21 cellular contexts compared by ENCODE assay signal in the genomic region with DNA sequence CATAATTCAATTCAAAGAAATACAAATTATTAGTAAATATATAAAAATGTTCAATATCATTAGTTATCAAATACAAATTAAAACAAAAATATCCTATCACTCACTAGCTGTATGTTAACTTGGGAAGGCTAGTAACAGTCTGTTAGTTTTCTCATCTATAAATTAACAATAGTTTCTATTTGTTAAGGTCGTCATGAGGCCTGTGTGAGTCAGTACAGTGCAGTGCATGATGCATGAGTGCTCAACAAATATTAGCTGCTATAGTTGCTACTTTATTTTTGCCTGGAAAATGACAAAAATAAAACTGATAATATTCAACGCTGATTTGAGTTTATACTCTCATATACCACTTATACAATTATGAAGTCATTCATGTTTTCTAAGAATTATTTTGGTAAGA.
DNase-seq lines count a peak whose midpoint lies in the region; FAIRE-seq and TF ChIP-seq lines count a peak whose summit lies in the region.
"Had no signal": no experiment of that assay in that cellular context is flagged by ENCODE, and none has a peak within 500 bp of the region (broad histone marks: within the 10 kb centered on the region; RNA-seq: fewer than 3 reads in every experiment).

No MANE protein-coding gene starts in this region.

- no peaks in the 10 kb centered on the region for H3K79me2 ChIP-seq in mesendoderm (ENCODE audit: control insufficient read depth, insufficient read depth, low read length)

- no CpG with 5 or more reads among the region's 2 CpGs for WGBS in mesendoderm (ENCODE audit: extremely low coverage, insufficient coverage, low lambda C conversion rate)

- H2BK5ac ChIP-seq in mesendoderm (ENCODE audit: low read length), result no peak overlapping the region

- no peaks in the 10 kb centered on the region for H3K79me1 ChIP-seq in mesendoderm (ENCODE audit: low read length)

- H2AK5ac ChIP-seq in mesendoderm (ENCODE audit: low read length), result no peak overlapping the region

- H4K5ac ChIP-seq in mesendoderm (ENCODE audit: low read length), result no peak overlapping the region

- H3K23ac ChIP-seq in mesendoderm (ENCODE audit: low read length), result no peak overlapping the region

- FAIRE-seq in RCC 7860 (lab: Jason Lieb, UNC), result peak; percentile 10
- FAIRE-seq: D721Med, GM12892 had no signal

- H4K8ac ChIP-seq in mesendoderm (ENCODE audit: low read depth, low read length), result no peak overlapping the region

- H3K27ac ChIP-seq in mesendoderm (ENCODE audit: low read depth, low read length), result no peak overlapping the region
- H3K27ac ChIP-seq: BLaER1 treated with 17β-estradiol and CSF1 and Interleukin-3, amounts not matched to agents 10 nM and 100 nM; left lung; SK-N-MC; spleen had no signal

- no peak overlapping the region for H3K18ac ChIP-seq in mesendoderm (ENCODE audit: low read length)

- H2BK15ac ChIP-seq in mesendoderm (replicated peaks; ENCODE audit: low read depth), result no peak overlapping the region

- H3K27me3 ChIP-seq in mesendoderm (ENCODE audit: insufficient read depth, low read length, poor library complexity), result no peaks in the 10 kb centered on the region
- H3K27me3 ChIP-seq: BLaER1 treated with 17β-estradiol and CSF1 and Interleukin-3, amounts not matched to agents 10 nM and 100 nM; left lung; spleen had no signal

- DNase-seq in NCI-H82 (lab: John Stamatoyannopoulos, UW) (peak; percentile 16), NCI-H82 treated with DMSO at 0.1 percent for 48 hours (lab: John Stamatoyannopoulos, UW; ENCODE audit: unreplicated experiment) (no peak), RCC 7860 (ENCODE audit: low spot score) (peak; percentile 15), epithelial cell of esophagus (ENCODE audit: low read depth) (peak; percentile 53), renal cortical epithelial cell (ENCODE audit: low read depth) (peak; percentile 63), mesendoderm (no peak), SK-N-DZ (ENCODE audit: low spot score) (no peak)
- no peak for DNase-seq in effector CD4-positive, alpha-beta T cell
- DNase-seq: activated CD4-positive, CD25-positive, alpha-beta regulatory T cell treated with anti-CD3 and anti-CD28 coated beads, Interleukin-2, amount 50 U/mL, for 72 hours; activated naive CD8-positive, alpha-beta T cell treated with anti-CD3 and anti-CD28 coated beads, Interleukin-2, amount 10 ng/mL, durations not matched to agents 7 days and 5 days; GF-D8; HFFc6; left lung; mucosa of descending colon; NCI-H1694; spleen; T1000 had no signal

- TF ChIP-seq CTCF in epithelial cell of esophagus (IDR thresholded peaks at IDR 0.05; ENCODE audit: insufficient read depth, low read depth, low read length, missing control alignments), result no peak

- H3K4me3 ChIP-seq in epithelial cell of esophagus (ENCODE audit: low read length), result no peak overlapping the region
- H3K4me3 ChIP-seq in mesendoderm (ENCODE audit: low read length), result no peak overlapping the region
- H3K4me3 ChIP-seq: BLaER1 treated with 17β-estradiol and CSF1 and Interleukin-3, amounts not matched to agents 10 nM and 100 nM; left lung; mucosa of descending colon; SK-N-MC; spleen had no signal

- no peak overlapping the region for H3K56ac ChIP-seq in mesendoderm (ENCODE audit: low read length)

- H3K4me1 ChIP-seq in mesendoderm (ENCODE audit: control insufficient read depth, low read depth, low read length), result no peaks in the 10 kb centered on the region
- H3K4me1 ChIP-seq: BLaER1 treated with 17β-estradiol and CSF1 and Interleukin-3, amounts not matched to agents 10 nM and 100 nM; left lung had no signal

- H3K4me2 ChIP-seq in mesendoderm (ENCODE audit: low read length), result no peak overlapping the region
- H3K4me2 ChIP-seq: BLaER1 treated with 17β-estradiol and CSF1 and Interleukin-3, amounts not matched to agents 10 nM and 100 nM had no signal

- H2BK120ac ChIP-seq in mesendoderm (ENCODE audit: low read depth, low read length), result no peak overlapping the region

- no peak overlapping the region for H3K4ac ChIP-seq in mesendoderm (ENCODE audit: low read depth, low read length)

- no peaks in the 10 kb centered on the region for H3K36me3 ChIP-seq in mesendoderm (ENCODE audit: control insufficient read depth, insufficient read depth, low read length)
- H3K36me3 ChIP-seq: BLaER1 treated with 17β-estradiol and CSF1 and Interleukin-3, amounts not matched to agents 10 nM and 100 nM; left lung; spleen had no signal

- no peak overlapping the region for H3K9ac ChIP-seq in mesendoderm (ENCODE audit: low read length)
- H3K9ac ChIP-seq: BLaER1 treated with 17β-estradiol and CSF1 and Interleukin-3, amounts not matched to agents 10 nM and 100 nM had no signal

Comparison
In these comparisons a context has a peak if more than half of its experiments do, and no peak if none do; other contexts are left out.
1. DNase-seq: peak in NCI-H82 (single experiment), RCC 7860 (single experiment), epithelial cell of esophagus (single experiment) and renal cortical epithelial cell (single experiment); none in NCI-H82 treated with DMSO at 0.1 percent for 48 hours (single experiment), mesendoderm (single experiment), effector CD4-positive, alpha-beta T cell (single experiment) and SK-N-DZ (single experiment).